In the genomic region with DNA sequence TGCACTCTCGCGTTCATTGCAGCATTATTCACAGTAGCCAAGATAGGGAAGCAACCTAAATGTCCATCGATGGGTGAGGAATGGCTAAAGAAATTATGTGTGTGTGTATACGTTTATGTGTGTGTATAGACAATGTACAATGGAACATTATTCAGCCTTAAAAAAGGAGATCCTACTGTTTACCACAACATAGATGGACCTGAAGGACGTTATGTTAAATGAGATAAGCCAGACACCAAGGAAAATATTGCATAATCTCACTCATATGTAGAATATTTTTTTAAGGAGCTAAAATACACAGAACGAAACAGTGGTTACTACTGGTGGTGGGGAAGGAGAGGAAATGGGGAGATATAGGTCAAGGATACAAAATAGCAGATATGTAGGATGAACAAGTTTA, we compare ENCODE assay signal across 2 cellular contexts.
TF ChIP-seq lines count a peak whose summit lies in the region.

No MANE protein-coding gene starts in this region.

TF ChIP-seq in HepG2, 621 proteins besides CTCF, POLR2A, EP300 and RAD21:
- TF ChIP-seq MXD4 (CRISPR knock-in tag; IDR thresholded peaks at IDR 0.05) (no peak), ATM (IDR thresholded peaks at IDR 0.05; ENCODE audit: borderline replicate concordance) (no peak), CENPX (CRISPR knock-in tag; IDR thresholded peaks at IDR 0.05) (no peak), STAG1 (CRISPR knock-in tag; IDR thresholded peaks at IDR 0.05) (no peak), YEATS2 (CRISPR knock-in tag; IDR thresholded peaks at IDR 0.05; ENCODE audit: borderline replicate concordance) (no peak), KDM6A (CRISPR knock-in tag; IDR thresholded peaks at IDR 0.05; ENCODE audit: low read depth) (no peak), ZNF615 (CRISPR knock-in tag; IDR thresholded peaks at IDR 0.05; ENCODE audit: borderline replicate concordance) (no peak), FOXP1 (IDR thresholded peaks at IDR 0.05) (no peak), FOXP1 (CRISPR knock-in tag; IDR thresholded peaks at IDR 0.05) (0 out of 2 replicates have a peak, but pooled peaks have one; percentile 14), CEBPG (CRISPR knock-in tag; IDR thresholded peaks at IDR 0.05) (peak; percentile 22; the same call in 1 of the 2 replicates), REPIN1 (CRISPR knock-in tag; IDR thresholded peaks at IDR 0.05; ENCODE audit: borderline replicate concordance, low read depth) (no peak), ZNF260 (CRISPR knock-in tag; IDR thresholded peaks at IDR 0.05; ENCODE audit: borderline replicate concordance, low read depth) (no peak), CEBPB (IDR thresholded peaks at IDR 0.05; ENCODE audit: borderline replicate concordance, low read depth, low read length) (0 out of 2 replicates have a peak, but pooled peaks have one; percentile 13), ZNF570 (CRISPR knock-in tag; IDR thresholded peaks at IDR 0.05; ENCODE audit: borderline replicate concordance) (no peak)
- TF ChIP-seq, protein P1, sequence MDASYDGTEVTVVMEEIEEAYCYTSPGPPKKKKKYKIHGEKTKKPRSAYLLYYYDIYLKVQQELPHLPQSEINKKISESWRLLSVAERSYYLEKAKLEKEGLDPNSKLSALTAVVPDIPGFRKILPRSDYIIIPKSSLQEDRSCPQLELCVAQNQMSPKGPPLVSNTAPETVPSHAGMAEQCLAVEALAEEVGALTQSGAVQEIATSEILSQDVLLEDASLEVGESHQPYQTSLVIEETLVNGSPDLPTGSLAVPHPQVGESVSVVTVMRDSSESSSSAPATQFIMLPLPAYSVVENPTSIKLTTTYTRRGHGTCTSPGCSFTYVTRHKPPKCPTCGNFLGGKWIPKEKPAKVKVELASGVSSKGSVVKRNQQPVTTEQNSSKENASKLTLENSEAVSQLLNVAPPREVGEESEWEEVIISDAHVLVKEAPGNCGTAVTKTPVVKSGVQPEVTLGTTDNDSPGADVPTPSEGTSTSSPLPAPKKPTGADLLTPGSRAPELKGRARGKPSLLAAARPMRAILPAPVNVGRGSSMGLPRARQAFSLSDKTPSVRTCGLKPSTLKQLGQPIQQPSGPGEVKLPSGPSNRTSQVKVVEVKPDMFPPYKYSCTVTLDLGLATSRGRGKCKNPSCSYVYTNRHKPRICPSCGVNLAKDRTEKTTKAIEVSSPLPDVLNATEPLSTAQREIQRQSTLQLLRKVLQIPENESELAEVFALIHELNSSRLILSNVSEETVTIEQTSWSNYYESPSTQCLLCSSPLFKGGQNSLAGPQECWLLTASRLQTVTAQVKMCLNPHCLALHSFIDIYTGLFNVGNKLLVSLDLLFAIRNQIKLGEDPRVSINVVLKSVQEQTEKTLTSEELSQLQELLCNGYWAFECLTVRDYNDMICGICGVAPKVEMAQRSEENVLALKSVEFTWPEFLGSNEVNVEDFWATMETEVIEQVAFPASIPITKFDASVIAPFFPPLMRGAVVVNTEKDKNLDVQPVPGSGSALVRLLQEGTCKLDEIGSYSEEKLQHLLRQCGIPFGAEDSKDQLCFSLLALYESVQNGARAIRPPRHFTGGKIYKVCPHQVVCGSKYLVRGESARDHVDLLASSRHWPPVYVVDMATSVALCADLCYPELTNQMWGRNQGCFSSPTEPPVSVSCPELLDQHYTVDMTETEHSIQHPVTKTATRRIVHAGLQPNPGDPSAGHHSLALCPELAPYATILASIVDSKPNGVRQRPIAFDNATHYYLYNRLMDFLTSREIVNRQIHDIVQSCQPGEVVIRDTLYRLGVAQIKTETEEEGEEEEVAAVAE (CRISPR knock-in tag; IDR thresholded peaks at IDR 0.05; ENCODE audit: borderline replicate concordance), result no peak
- TF ChIP-seq, protein P2, sequence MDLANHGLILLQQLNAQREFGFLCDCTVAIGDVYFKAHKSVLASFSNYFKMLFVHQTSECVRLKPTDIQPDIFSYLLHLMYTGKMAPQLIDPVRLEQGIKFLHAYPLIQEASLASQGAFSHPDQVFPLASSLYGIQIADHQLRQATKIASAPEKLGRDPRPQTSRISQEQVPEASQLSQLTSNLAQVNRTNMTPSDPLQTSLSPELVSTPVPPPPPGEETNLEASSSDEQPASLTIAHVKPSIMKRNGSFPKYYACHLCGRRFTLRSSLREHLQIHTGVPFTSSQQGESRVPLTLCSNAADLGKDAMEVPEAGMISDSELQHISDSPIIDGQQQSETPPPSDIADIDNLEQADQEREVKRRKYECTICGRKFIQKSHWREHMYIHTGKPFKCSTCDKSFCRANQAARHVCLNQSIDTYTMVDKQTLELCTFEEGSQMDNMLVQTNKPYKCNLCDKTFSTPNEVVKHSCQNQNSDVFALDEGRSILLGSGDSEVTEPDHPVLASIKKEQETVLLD (CRISPR knock-in tag; IDR thresholded peaks at IDR 0.05; ENCODE audit: low read depth), result no peak

TF ChIP-seq in WTC11, 78 proteins besides CTCF, POLR2A, EP300 and RAD21:
- TF ChIP-seq, protein P3, sequence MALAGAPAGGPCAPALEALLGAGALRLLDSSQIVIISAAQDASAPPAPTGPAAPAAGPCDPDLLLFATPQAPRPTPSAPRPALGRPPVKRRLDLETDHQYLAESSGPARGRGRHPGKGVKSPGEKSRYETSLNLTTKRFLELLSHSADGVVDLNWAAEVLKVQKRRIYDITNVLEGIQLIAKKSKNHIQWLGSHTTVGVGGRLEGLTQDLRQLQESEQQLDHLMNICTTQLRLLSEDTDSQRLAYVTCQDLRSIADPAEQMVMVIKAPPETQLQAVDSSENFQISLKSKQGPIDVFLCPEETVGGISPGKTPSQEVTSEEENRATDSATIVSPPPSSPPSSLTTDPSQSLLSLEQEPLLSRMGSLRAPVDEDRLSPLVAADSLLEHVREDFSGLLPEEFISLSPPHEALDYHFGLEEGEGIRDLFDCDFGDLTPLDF (CRISPR knock-in tag; IDR thresholded peaks at IDR 0.05), result no peak
- TF ChIP-seq OVOL2 (CRISPR knock-in tag; IDR thresholded peaks at IDR 0.05; ENCODE audit: borderline replicate concordance) (no peak), HMGA2 (CRISPR knock-in tag; IDR thresholded peaks at IDR 0.05) (no peak), FOXP1 (CRISPR knock-in tag; IDR thresholded peaks at IDR 0.05; ENCODE audit: borderline replicate concordance) (no peak), ZNF138 (CRISPR knock-in tag; conservative IDR thresholded peaks at IDR 0.05) (no peak)
